In the genomic region with DNA sequence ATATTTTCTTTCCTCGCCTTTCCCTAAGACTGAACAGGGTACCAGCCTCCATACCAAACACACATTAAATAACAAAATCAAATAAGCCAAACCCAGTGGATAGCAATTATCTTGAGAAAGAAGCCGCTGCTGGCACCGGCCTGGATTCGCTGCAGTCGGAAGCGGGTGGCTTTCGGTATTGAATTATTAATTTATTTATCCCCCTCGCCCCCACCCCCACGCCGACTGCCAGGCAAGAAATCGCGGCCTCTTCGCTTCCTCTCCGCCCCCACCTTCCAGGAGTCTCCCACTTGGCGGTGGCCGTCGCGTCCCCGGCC, we compare ENCODE assay signal across 9 cellular contexts. TPM values are rescaled to one million over a fixed set of nuclear protein-coding genes. Genes with fewer than 3 reads are reported as not detected.
DNase-seq lines count a peak whose midpoint lies in the region; ATAC-seq and TF ChIP-seq lines count a peak whose summit lies in the region.
"Had no signal": no experiment of that assay in that cellular context is flagged by ENCODE, and none has a peak within 500 bp of the region (broad histone marks: within the 10 kb centered on the region; RNA-seq: fewer than 3 reads in every experiment).

No MANE protein-coding gene starts in this region.

- H3K4me3 ChIP-seq in heart right ventricle (peak overlapping the region; percentile 25 to 65 (median 50)), vagina (peak overlapping the region; percentile 52 to 80)

- H3K27ac Mint-ChIP-seq in memory B cell, result peak overlapping the region; percentile 36

- no peak for TF ChIP-seq POLR2A in vagina (IDR thresholded peaks at IDR 0.05)

- TF ChIP-seq CTCF in heart right ventricle (IDR thresholded peaks at IDR 0.05) (no peak), vagina (IDR thresholded peaks at IDR 0.05) (no peak)

- H3K9me3 ChIP-seq in heart right ventricle (no peaks in the 10 kb centered on the region), vagina (no peaks in the 10 kb centered on the region)

- peaks cover 3% of the 10 kb centered on the region for H3K36me3 Mint-ChIP-seq in memory B cell

- no peaks in the 10 kb centered on the region for H3K36me3 ChIP-seq in heart right ventricle
- H3K36me3 ChIP-seq in vagina, result no peaks in the 10 kb centered on the region

- peaks cover 2% of the 10 kb centered on the region for H3K9me3 Mint-ChIP-seq in memory B cell

- H3K27me3 Mint-ChIP-seq in memory B cell, result peaks cover 13% of the 10 kb centered on the region

- H3K4me1 ChIP-seq in heart right ventricle, result peaks cover 0 to 14% (median 8%) of the 10 kb centered on the region in 9 donors
- H3K4me1 ChIP-seq in vagina, result peaks cover 11% of the 10 kb centered on the region

- DNase-seq in heart right ventricle (no peak), left ventricle myocardium superior (no peak), memory B cell (ENCODE audit: low spot score in 2 of 2) (no peak), vagina (ENCODE audit: extremely low spot score in 2 of 2) (no peak), DMS114 treated with DMSO at 0.1 percent for 48 hours (lab: John Stamatoyannopoulos, UW; ENCODE audit: unreplicated experiment) (no peak)
- no peak for DNase-seq in stimulated activated CD8-positive, alpha-beta memory T cell treated with anti-CD3 and anti-CD28 coated beads, Interleukin-4, amount 100 ng/mL, for 48 hours

- WGBS in heart right ventricle, 2 donors, result 0 to 1% methylated on average over 19 of the region's 19 CpGs

- H3K4me1 Mint-ChIP-seq in memory B cell, result peaks cover 13% of the 10 kb centered on the region

- intact Hi-C loops in heart right ventricle (cut with DNase I) (no loop called here), left ventricle myocardium superior (cut with micrococcal nuclease) (no loop called here), vagina (cut with DNase I) (no loop called here)

- H3K27me3 ChIP-seq in heart right ventricle (peaks cover 0 to 56% (median 24%) of the 10 kb centered on the region in 7 donors), vagina (no peaks in the 10 kb centered on the region)

- H3K4me3 Mint-ChIP-seq in memory B cell, result peak overlapping the region; percentile 86

- ATAC-seq in heart right ventricle, result no peak
- ATAC-seq in left ventricle myocardium superior, result no peak
- ATAC-seq in memory B cell (ENCODE audit: low read depth), result no peak
- no peak for ATAC-seq in GM19328 (IDR thresholded peaks at IDR 0.05; ENCODE audit: unreplicated experiment)

- peak overlapping the region in 1 of 10 donors; percentile 88 for H3K27ac ChIP-seq in heart right ventricle
- peak overlapping the region; percentile 64 for H3K27ac ChIP-seq in angular gyrus (ENCODE audit: low read depth, low read length)
- H3K27ac ChIP-seq in vagina, result peak overlapping the region; percentile 73

RNA-seq across cellular contexts. Expression of gene ZNF804A, which starts 0.4 kb away (rescaled TPM):
- total RNA-seq in heart right ventricle, result under 1 TPM in 2 of 10 donors, not detected in 8; 0.07 to 0.12 TPM
- polyA plus RNA-seq in heart right ventricle, result under 1 TPM in 1 of 2 donors, not detected in 1; 0.03 TPM
- total RNA-seq in left ventricle myocardium superior, result 0.07 TPM
- 1.2 TPM for total RNA-seq in vagina
- total RNA-seq: T-helper 2 cell treated with Interferon-gamma antibody and Interleukin-4, amounts not matched to agents 100 ng/mL and 5 ng/mL, for 36 hours had no signal
